ENCODE assay signal across 17 cellular contexts in the genomic region with DNA sequence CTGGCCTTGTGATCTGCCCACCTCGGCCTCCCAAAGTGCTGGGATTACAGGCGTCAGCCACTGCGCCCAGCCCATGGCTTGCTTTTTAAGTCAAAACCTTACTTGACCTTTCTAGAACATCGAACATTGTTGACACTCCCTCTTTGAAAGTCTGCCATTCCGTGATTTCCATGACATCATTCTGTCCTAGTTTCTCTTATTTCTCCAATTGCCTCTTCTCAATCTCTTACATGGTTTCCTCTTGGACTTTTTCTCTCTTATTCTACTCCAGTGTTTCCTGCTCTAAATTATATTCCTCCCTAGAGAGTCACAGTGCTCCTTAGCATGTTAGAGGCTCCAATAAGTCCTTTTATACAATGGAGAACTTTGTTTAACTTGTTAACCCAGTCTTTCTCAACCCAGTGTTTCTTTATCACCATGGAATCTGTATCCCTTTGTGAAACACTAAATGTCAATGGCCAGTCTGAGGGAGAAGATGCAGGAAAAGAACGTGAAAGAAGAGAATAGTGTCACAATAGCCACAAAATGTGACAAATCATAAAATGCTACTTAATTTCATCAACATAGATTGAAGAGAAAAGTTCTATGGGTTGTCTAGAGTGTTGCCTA. TPM values are rescaled to one million over a fixed set of nuclear protein-coding genes. Genes with fewer than 3 reads are reported as not detected.
DNase-seq lines count a peak whose midpoint lies in the region; ATAC-seq and TF ChIP-seq lines count a peak whose summit lies in the region.
"Had no signal": no experiment of that assay in that cellular context is flagged by ENCODE, and none has a peak within 500 bp of the region (broad histone marks: within the 10 kb centered on the region; RNA-seq: fewer than 3 reads in every experiment).

No MANE protein-coding gene starts in this region.

- intact Hi-C loops in body of pancreas (cut with DNase I) = no loop called here
- intact Hi-C loops in right cardiac atrium (cut with DNase I) = no loop called here
- intact Hi-C loops in aorta (cut with DNase I) = no loop called here
- intact Hi-C loops in activated naive CD4-positive, alpha-beta T cell treated with anti-CD3 and anti-CD28 coated beads for 36 hours (cut with micrococcal nuclease) = no loop called here

- no peak overlapping the region for H3K27ac Mint-ChIP-seq in activated naive CD4-positive, alpha-beta T cell treated with anti-CD3 and anti-CD28 coated beads for 36 hours
- no peak overlapping the region for H3K27ac Mint-ChIP-seq in immature natural killer cell
- H3K27ac Mint-ChIP-seq: CD4-positive, alpha-beta T cell had no signal

- H3K36me3 ChIP-seq in body of pancreas (replicated peaks in 1 of 2; ENCODE audit: insufficient read depth in 1 of 2, low read depth in 2 of 2) = no peaks in the 10 kb centered on the region
- no peaks in the 10 kb centered on the region for H3K36me3 ChIP-seq in aorta (ENCODE audit: control insufficient read depth in 1 of 2, insufficient read depth in 2 of 2, low read length in 1 of 2)
- H3K36me3 ChIP-seq: BE2C had no signal

- H3K27ac ChIP-seq in body of pancreas = no peak overlapping the region
- peak overlapping the region; percentile 21 for H3K27ac ChIP-seq in right cardiac atrium (ENCODE audit: low read length)
- H3K27ac ChIP-seq in aorta (ENCODE audit: low read depth in 1 of 2, low read length in 2 of 2) = no peak overlapping the region

- H3K4me1 Mint-ChIP-seq in activated naive CD4-positive, alpha-beta T cell treated with anti-CD3 and anti-CD28 coated beads for 36 hours (ENCODE audit: low read depth) = no peaks in the 10 kb centered on the region
- H3K4me1 Mint-ChIP-seq in immature natural killer cell = no peaks in the 10 kb centered on the region

- no peak for TF ChIP-seq CTCF in body of pancreas (IDR thresholded peaks at IDR 0.05)

- H3K4me1 ChIP-seq in body of pancreas = no peaks in the 10 kb centered on the region
- H3K4me1 ChIP-seq in right cardiac atrium (ENCODE audit: control insufficient read depth, insufficient read depth, low read length) = no peaks in the 10 kb centered on the region
- H3K4me1 ChIP-seq in aorta (ENCODE audit: control insufficient read depth in 1 of 2, insufficient read depth in 2 of 2, low read length in 2 of 2) = no peaks in the 10 kb centered on the region
- H3K4me1 ChIP-seq: BE2C had no signal

- CTCF ChIA-PET in activated naive CD4-positive, alpha-beta T cell treated with anti-CD3 and anti-CD28 coated beads for 36 hours (lab: Charles Lee) = no interaction called here

- H3K9me3 ChIP-seq in body of pancreas = no peaks in the 10 kb centered on the region
- no peaks in the 10 kb centered on the region for H3K9me3 ChIP-seq in right cardiac atrium (ENCODE audit: control insufficient read depth, low read length)
- no peaks in the 10 kb centered on the region for H3K9me3 ChIP-seq in aorta (ENCODE audit: control insufficient read depth, low read length)
- H3K9me3 ChIP-seq: BE2C had no signal

- ATAC-seq in body of pancreas (peak; percentile 33), right cardiac atrium (peak; percentile 52 to 61), aorta (ENCODE audit: low FRiP score) (peak; percentile 71)
- ATAC-seq: PC-3 had no signal

- TF ChIP-seq POLR2A in body of pancreas (IDR thresholded peaks at IDR 0.05) = no peak

- DNase-seq in body of pancreas (no peak), foreskin melanocyte (peak; percentile 62), right cardiac atrium (no peak), aorta (no peak), immature natural killer cell (no peak), NCI-H1092 (lab: John Stamatoyannopoulos, UW) (no peak)
- no peak for DNase-seq in activated naive CD4-positive, alpha-beta T cell treated with anti-CD3 and anti-CD28 coated beads for 36 hours
- DNase-seq: BE2C; Calu3; CD4-positive, alpha-beta T cell; DMS53; GOT3; KG1; NCI-H1436 treated with DMSO at 0.1 percent for 48 hours; NCI-H2029 treated with DMSO at 0.1 percent for 48 hours; NCI-H774; PC-3 had no signal

- no peaks in the 10 kb centered on the region for H3K36me3 Mint-ChIP-seq in activated naive CD4-positive, alpha-beta T cell treated with anti-CD3 and anti-CD28 coated beads for 36 hours (ENCODE audit: low read depth)
- H3K36me3 Mint-ChIP-seq in immature natural killer cell = no peaks in the 10 kb centered on the region

- H3K27me3 Mint-ChIP-seq in activated naive CD4-positive, alpha-beta T cell treated with anti-CD3 and anti-CD28 coated beads for 36 hours (ENCODE audit: low read depth) = peaks cover 2% of the 10 kb centered on the region
- H3K27me3 Mint-ChIP-seq in immature natural killer cell (ENCODE audit: low read depth in 3 of 3) = peaks cover 0 to 5% (median 4%) of the 10 kb centered on the region in 3 donors

- H3K4me3 ChIP-seq in body of pancreas (no peak overlapping the region), right cardiac atrium (ENCODE audit: low read length) (no peak overlapping the region), aorta (ENCODE audit: low read length in 2 of 2) (no peak overlapping the region)

- no peaks in the 10 kb centered on the region for H3K27me3 ChIP-seq in body of pancreas
- H3K27me3 ChIP-seq in right cardiac atrium (ENCODE audit: control insufficient read depth, insufficient read depth) = no peaks in the 10 kb centered on the region
- no peaks in the 10 kb centered on the region for H3K27me3 ChIP-seq in aorta (ENCODE audit: control insufficient read depth in 1 of 2, insufficient read depth in 2 of 2, low read length in 1 of 2)
- H3K27me3 ChIP-seq: BE2C had no signal

- H3K9me3 Mint-ChIP-seq in activated naive CD4-positive, alpha-beta T cell treated with anti-CD3 and anti-CD28 coated beads for 36 hours = no peaks in the 10 kb centered on the region
- no peaks in the 10 kb centered on the region for H3K9me3 Mint-ChIP-seq in immature natural killer cell
- H3K9me3 Mint-ChIP-seq: CD4-positive, alpha-beta T cell had no signal

- 56 to 66% methylated on average over 6 of the region's 6 CpGs for WGBS in body of pancreas, 2 donors
- WGBS in right cardiac atrium = 55% methylated on average over 6 of the region's 6 CpGs
- 76 to 81% methylated on average over 6 of the region's 6 CpGs for WGBS in aorta, 2 donors

- no peak overlapping the region for H3K4me3 Mint-ChIP-seq in activated naive CD4-positive, alpha-beta T cell treated with anti-CD3 and anti-CD28 coated beads for 36 hours
- no peak overlapping the region for H3K4me3 Mint-ChIP-seq in immature natural killer cell
- H3K4me3 Mint-ChIP-seq: CD4-positive, alpha-beta T cell had no signal

RNA-seq across cellular contexts. Expression of gene JAM2, which starts 25.5 kb away (rescaled TPM):
- total RNA-seq in body of pancreas = 1 to 10 TPM in 1 of 2 donors, under 1 TPM in 1; 0.33 to 3.4 TPM
- total RNA-seq in right cardiac atrium = 10 to 100 TPM; 26.2 to 49.5 (median 30.6) TPM
- polyA plus RNA-seq in right cardiac atrium = 27.0 TPM
- 10 to 100 TPM; 20.1 to 61.0 TPM for total RNA-seq in aorta
- 1 to 10 TPM; 2.1 to 5.3 TPM for polyA plus RNA-seq in aorta
- total RNA-seq in activated naive CD4-positive, alpha-beta T cell treated with anti-CD3 and anti-CD28 coated beads for 36 hours = under 1 TPM; 0.07 to 0.27 TPM
- polyA plus RNA-seq in immature natural killer cell = not detected
- total RNA-seq: Calu3; CD4-positive, alpha-beta T cell; PC-3 had no signal

RNA-seq across cellular contexts. Expression of gene MRPL39, which starts 57.3 kb away (rescaled TPM):
- 1 to 10 TPM; 4.4 to 6.3 TPM for total RNA-seq in body of pancreas
- 10 to 100 TPM; 30.6 to 38.3 (median 34.5) TPM for total RNA-seq in right cardiac atrium
- polyA plus RNA-seq in right cardiac atrium = 68.9 TPM
- 10 to 100 TPM; 15.8 to 16.8 TPM for total RNA-seq in aorta
- polyA plus RNA-seq in aorta = 10 to 100 TPM; 19.6 to 30.3 TPM
- 10 to 100 TPM; 71.4 to 75.8 TPM for total RNA-seq in activated naive CD4-positive, alpha-beta T cell treated with anti-CD3 and anti-CD28 coated beads for 36 hours
- 10 to 100 TPM; 20.2 to 33.0 (median 22.8) TPM for polyA plus RNA-seq in immature natural killer cell

Comparison
In these comparisons a context has a peak if more than half of its experiments do, and no peak if none do; other contexts are left out.
1. RNA of gene JAM2, which starts 25.5 kb away (total RNA-seq): 20.1 to 61.0 TPM in aorta and 26.2 to 49.5 TPM in right cardiac atrium; 0.33 to 3.4 TPM in body of pancreas and 0.07 to 0.27 TPM in activated naive CD4-positive, alpha-beta T cell treated with anti-CD3 and anti-CD28 coated beads for 36 hours; every median in the first group is over 4 times any median in the second.
2. Peak in every context shown above with its lines, with median percentiles within 50 percentile points of each other: ATAC-seq.